Comparison of ENCODE assay signal across 1 cellular context in genomic region chr18:48975221-48975816, GRCh38.
A peak's percentile ranks its signal among the peaks of the same experiment; 100 is the strongest.
TF ChIP-seq lines count a peak whose summit lies in the region.

No MANE protein-coding gene starts in this region.

TF ChIP-seq in HEK293, 187 proteins besides CTCF, POLR2A, EP300 and RAD21 (continued from another document and continues in another):
- TF ChIP-seq ZNF132 (tag by site-specific recombination; IDR thresholded peaks at IDR 0.05; ENCODE audit: borderline replicate concordance) (no peak), SP3 (tag by site-specific recombination; IDR thresholded peaks at IDR 0.05) (0 out of 2 replicates have a peak, but pooled peaks have one; percentile 15), ZEB2 (tag by site-specific recombination; IDR thresholded peaks at IDR 0.05) (0 out of 2 replicates have a peak, but pooled peaks have one; percentile 33), PBX3 (CRISPR knock-in tag; IDR thresholded peaks at IDR 0.05) (no peak), GLI4 (tag by site-specific recombination; IDR thresholded peaks at IDR 0.05) (no peak), ZNF148 (tag by site-specific recombination; IDR thresholded peaks at IDR 0.05; ENCODE audit: borderline replicate concordance) (no peak), ZNF24 (tag by site-specific recombination; IDR thresholded peaks at IDR 0.05) (no peak), BCL11B (tag by site-specific recombination; IDR thresholded peaks at IDR 0.05; ENCODE audit: low read depth) (no peak), ZNF10 (tag by site-specific recombination; IDR thresholded peaks at IDR 0.05) (no peak), ZBTB26 (tag by site-specific recombination; optimal IDR thresholded peaks at IDR 0.05) (peak; percentile 64), ZBTB48 (tag by site-specific recombination; IDR thresholded peaks at IDR 0.05) (no peak), ZNF423 (tag by site-specific recombination; IDR thresholded peaks at IDR 0.05) (no peak), ZNF138 (tag by site-specific recombination; IDR thresholded peaks at IDR 0.05; ENCODE audit: borderline replicate concordance) (no peak), ZNF37A (tag by site-specific recombination; IDR thresholded peaks at IDR 0.05) (no peak), ZNF677 (tag by site-specific recombination; IDR thresholded peaks at IDR 0.05) (no peak), ZNF501 (tag by site-specific recombination; IDR thresholded peaks at IDR 0.05) (no peak), PRDM6 (tag by site-specific recombination; IDR thresholded peaks at IDR 0.05) (no peak), ZBTB44 (tag by site-specific recombination; IDR thresholded peaks at IDR 0.05) (no peak), OSR2 (tag by site-specific recombination; IDR thresholded peaks at IDR 0.05) (no peak), ZNF843 (tag by site-specific recombination; IDR thresholded peaks at IDR 0.05) (no peak), ZNF747 (tag by site-specific recombination; IDR thresholded peaks at IDR 0.05) (no peak), KLF1 (tag by site-specific recombination; IDR thresholded peaks at IDR 0.05) (no peak), ZNF133 (tag by site-specific recombination; IDR thresholded peaks at IDR 0.05) (no peak), ZBTB1 (tag by site-specific recombination; IDR thresholded peaks at IDR 0.05) (no peak), ZNF184 (tag by site-specific recombination; IDR thresholded peaks at IDR 0.05) (no peak), ZBTB11 (tag by site-specific recombination; conservative IDR thresholded peaks at IDR 0.05; ENCODE audit: low read depth) (0 out of 2 replicates have a peak, but pooled peaks have one; percentile 33), ZNF513 (tag by site-specific recombination; IDR thresholded peaks at IDR 0.05) (no peak), KLF7 (tag by site-specific recombination; IDR thresholded peaks at IDR 0.05; ENCODE audit: borderline replicate concordance) (no peak), TSHZ1 (tag by site-specific recombination; IDR thresholded peaks at IDR 0.05; ENCODE audit: borderline replicate concordance) (no peak), WT1 (tag by site-specific recombination; IDR thresholded peaks at IDR 0.05) (no peak), ZNF280C (tag by site-specific recombination; IDR thresholded peaks at IDR 0.05) (no peak), ZNF658 (tag by site-specific recombination; IDR thresholded peaks at IDR 0.05) (no peak), TRIM28 (IDR thresholded peaks at IDR 0.05; ENCODE audit: borderline replicate concordance, low read length) (no peak), ZNF221 (tag by site-specific recombination; IDR thresholded peaks at IDR 0.05; ENCODE audit: borderline replicate concordance) (no peak)
